In genomic region chr10:100373298-100374136, GRCh38 we compare ENCODE assay signal across 1 cellular context.
A peak's percentile ranks its signal among the peaks of the same experiment; 100 is the strongest.
TF ChIP-seq lines count a peak whose summit lies in the region.

No MANE protein-coding gene starts in this region.

TF ChIP-seq in WTC11, 78 proteins besides CTCF, POLR2A, EP300 and RAD21 (continued from another document):
- TF ChIP-seq, protein P1, sequence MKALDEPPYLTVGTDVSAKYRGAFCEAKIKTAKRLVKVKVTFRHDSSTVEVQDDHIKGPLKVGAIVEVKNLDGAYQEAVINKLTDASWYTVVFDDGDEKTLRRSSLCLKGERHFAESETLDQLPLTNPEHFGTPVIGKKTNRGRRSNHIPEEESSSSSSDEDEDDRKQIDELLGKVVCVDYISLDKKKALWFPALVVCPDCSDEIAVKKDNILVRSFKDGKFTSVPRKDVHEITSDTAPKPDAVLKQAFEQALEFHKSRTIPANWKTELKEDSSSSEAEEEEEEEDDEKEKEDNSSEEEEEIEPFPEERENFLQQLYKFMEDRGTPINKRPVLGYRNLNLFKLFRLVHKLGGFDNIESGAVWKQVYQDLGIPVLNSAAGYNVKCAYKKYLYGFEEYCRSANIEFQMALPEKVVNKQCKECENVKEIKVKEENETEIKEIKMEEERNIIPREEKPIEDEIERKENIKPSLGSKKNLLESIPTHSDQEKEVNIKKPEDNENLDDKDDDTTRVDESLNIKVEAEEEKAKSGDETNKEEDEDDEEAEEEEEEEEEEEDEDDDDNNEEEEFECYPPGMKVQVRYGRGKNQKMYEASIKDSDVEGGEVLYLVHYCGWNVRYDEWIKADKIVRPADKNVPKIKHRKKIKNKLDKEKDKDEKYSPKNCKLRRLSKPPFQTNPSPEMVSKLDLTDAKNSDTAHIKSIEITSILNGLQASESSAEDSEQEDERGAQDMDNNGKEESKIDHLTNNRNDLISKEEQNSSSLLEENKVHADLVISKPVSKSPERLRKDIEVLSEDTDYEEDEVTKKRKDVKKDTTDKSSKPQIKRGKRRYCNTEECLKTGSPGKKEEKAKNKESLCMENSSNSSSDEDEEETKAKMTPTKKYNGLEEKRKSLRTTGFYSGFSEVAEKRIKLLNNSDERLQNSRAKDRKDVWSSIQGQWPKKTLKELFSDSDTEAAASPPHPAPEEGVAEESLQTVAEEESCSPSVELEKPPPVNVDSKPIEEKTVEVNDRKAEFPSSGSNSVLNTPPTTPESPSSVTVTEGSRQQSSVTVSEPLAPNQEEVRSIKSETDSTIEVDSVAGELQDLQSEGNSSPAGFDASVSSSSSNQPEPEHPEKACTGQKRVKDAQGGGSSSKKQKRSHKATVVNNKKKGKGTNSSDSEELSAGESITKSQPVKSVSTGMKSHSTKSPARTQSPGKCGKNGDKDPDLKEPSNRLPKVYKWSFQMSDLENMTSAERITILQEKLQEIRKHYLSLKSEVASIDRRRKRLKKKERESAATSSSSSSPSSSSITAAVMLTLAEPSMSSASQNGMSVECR (CRISPR knock-in tag; IDR thresholded peaks at IDR 0.05; ENCODE audit: borderline replicate concordance) = 0 out of 2 replicates have a peak, but pooled peaks have one; percentile 11
- TF ChIP-seq FOXK1 (CRISPR knock-in tag; IDR thresholded peaks at IDR 0.05) = peak; percentile 93
- TF ChIP-seq, protein P2, sequence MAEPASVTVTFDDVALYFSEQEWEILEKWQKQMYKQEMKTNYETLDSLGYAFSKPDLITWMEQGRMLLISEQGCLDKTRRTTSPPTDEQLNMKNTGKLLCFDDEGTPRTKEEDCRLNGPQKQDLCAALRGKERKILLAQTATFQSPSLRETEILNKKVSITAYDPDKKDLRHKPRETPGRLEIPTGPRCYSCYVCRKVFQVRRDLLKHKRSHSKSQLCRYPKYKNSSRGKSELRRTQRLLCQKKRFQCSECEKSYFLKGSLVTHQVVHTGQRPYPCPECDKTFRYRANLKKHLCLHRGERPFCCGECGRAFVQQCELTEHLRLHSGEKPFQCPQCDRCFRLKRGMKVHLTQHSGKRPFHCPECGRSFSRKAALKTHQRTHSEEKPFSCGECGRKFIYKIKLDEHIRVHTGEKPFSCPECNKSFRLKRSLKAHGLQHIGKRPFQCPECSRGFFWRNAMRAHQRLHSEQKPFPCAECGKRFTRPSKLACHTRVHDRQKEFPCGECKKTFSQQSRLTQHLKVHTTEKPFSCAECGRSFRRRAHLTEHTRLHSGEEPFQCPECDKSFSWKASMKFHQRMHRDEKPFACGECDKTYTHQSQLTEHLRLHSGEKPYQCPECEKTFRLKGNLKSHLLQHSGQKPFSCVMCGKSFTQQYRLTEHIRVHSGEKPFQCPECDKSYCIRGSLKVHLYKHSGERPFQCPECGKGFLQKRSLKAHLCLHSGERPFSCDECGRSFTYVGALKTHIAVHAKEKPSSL (CRISPR knock-in tag; conservative IDR thresholded peaks at IDR 0.05) = no peak
- no peak for TF ChIP-seq PRRX2 (CRISPR knock-in tag; IDR thresholded peaks at IDR 0.05)
- TF ChIP-seq, protein P3, sequence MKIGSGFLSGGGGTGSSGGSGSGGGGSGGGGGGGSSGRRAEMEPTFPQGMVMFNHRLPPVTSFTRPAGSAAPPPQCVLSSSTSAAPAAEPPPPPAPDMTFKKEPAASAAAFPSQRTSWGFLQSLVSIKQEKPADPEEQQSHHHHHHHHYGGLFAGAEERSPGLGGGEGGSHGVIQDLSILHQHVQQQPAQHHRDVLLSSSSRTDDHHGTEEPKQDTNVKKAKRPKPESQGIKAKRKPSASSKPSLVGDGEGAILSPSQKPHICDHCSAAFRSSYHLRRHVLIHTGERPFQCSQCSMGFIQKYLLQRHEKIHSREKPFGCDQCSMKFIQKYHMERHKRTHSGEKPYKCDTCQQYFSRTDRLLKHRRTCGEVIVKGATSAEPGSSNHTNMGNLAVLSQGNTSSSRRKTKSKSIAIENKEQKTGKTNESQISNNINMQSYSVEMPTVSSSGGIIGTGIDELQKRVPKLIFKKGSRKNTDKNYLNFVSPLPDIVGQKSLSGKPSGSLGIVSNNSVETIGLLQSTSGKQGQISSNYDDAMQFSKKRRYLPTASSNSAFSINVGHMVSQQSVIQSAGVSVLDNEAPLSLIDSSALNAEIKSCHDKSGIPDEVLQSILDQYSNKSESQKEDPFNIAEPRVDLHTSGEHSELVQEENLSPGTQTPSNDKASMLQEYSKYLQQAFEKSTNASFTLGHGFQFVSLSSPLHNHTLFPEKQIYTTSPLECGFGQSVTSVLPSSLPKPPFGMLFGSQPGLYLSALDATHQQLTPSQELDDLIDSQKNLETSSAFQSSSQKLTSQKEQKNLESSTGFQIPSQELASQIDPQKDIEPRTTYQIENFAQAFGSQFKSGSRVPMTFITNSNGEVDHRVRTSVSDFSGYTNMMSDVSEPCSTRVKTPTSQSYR (CRISPR knock-in tag; IDR thresholded peaks at IDR 0.05) = 0 out of 2 replicates have a peak, but pooled peaks have one; percentile 40
- 0 out of 2 replicates have a peak, but pooled peaks have one; percentile 25 for TF ChIP-seq CREM (CRISPR knock-in tag; IDR thresholded peaks at IDR 0.05)
- TF ChIP-seq NFYB (CRISPR knock-in tag; conservative IDR thresholded peaks at IDR 0.05; ENCODE audit: low read depth) = peak; percentile 75
- TF ChIP-seq AR (CRISPR knock-in tag; IDR thresholded peaks at IDR 0.05) = peak; percentile 35; the same call in 1 of the 2 replicates
- TF ChIP-seq PREB (CRISPR knock-in tag; IDR thresholded peaks at IDR 0.05; ENCODE audit: borderline replicate concordance) = peak; percentile 66; the same call in 1 of the 2 replicates
- no peak for TF ChIP-seq ZNF138 (CRISPR knock-in tag; conservative IDR thresholded peaks at IDR 0.05)
- TF ChIP-seq, protein P4, sequence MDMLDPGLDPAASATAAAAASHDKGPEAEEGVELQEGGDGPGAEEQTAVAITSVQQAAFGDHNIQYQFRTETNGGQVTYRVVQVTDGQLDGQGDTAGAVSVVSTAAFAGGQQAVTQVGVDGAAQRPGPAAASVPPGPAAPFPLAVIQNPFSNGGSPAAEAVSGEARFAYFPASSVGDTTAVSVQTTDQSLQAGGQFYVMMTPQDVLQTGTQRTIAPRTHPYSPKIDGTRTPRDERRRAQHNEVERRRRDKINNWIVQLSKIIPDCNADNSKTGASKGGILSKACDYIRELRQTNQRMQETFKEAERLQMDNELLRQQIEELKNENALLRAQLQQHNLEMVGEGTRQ (CRISPR knock-in tag; IDR thresholded peaks at IDR 0.05) = peak; percentile 85
- no peak for TF ChIP-seq TP53 (CRISPR knock-in tag; IDR thresholded peaks at IDR 0.05)
- peak; percentile 52; the same call in 1 of the 2 replicates for TF ChIP-seq FOXP1 (CRISPR knock-in tag; IDR thresholded peaks at IDR 0.05; ENCODE audit: borderline replicate concordance)
- peak; percentile 65 for TF ChIP-seq SP1 (CRISPR knock-in tag; conservative IDR thresholded peaks at IDR 0.05)
- TF ChIP-seq, protein P5, sequence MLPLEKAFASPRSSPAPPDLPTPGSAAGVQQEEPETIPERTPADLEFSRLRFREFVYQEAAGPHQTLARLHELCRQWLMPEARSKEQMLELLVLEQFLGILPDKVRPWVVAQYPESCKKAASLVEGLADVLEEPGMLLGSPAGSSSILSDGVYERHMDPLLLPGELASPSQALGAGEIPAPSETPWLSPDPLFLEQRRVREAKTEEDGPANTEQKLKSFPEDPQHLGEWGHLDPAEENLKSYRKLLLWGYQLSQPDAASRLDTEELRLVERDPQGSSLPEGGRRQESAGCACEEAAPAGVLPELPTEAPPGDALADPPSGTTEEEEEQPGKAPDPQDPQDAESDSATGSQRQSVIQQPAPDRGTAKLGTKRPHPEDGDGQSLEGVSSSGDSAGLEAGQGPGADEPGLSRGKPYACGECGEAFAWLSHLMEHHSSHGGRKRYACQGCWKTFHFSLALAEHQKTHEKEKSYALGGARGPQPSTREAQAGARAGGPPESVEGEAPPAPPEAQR (CRISPR knock-in tag; IDR thresholded peaks at IDR 0.05) = no peak
- TF ChIP-seq USF1 (CRISPR knock-in tag; IDR thresholded peaks at IDR 0.05) = peak; percentile 89
- TF ChIP-seq EMX1 (CRISPR knock-in tag; IDR thresholded peaks at IDR 0.05) = peak; percentile 70; the same call in 1 of the 2 replicates
TF ChIP-seq in WTC11: peak in this region for 21.
